In genomic region chr14:24185741-24186140, GRCh38 we compare ENCODE assay signal across 28 cellular contexts. TPM values are rescaled to one million over a fixed set of nuclear protein-coding genes. Genes with fewer than 3 reads are reported as not detected.
"Had no signal": no experiment of that assay in that cellular context is flagged by ENCODE, and none has a peak within 500 bp of the region (broad histone marks: within the 10 kb centered on the region; RNA-seq: fewer than 3 reads in every experiment).

No MANE protein-coding gene starts in this region.

- H3K9me3 Mint-ChIP-seq: naive thymus-derived CD8-positive, alpha-beta T cell; neural progenitor cell; stimulated activated naive B cell treated with anti-CD40 and anti-IgM and Interleukin-4, amounts not matched to agents 10 μg/mL and 1 μg/mL and 100 μg/mL, for 72 hours had no signal

- H3K27me3 Mint-ChIP-seq: stimulated activated naive B cell treated with anti-CD40 and anti-IgM and Interleukin-4, amounts not matched to agents 10 μg/mL and 1 μg/mL and 100 μg/mL, for 72 hours had no signal

- H3K36me3 ChIP-seq: neural progenitor cell, uterus had no signal

- H3K9ac ChIP-seq: neural progenitor cell had no signal

- FAIRE-seq: frontal cortex, islet of Langerhans, pancreas had no signal

- H2AFZ ChIP-seq: neural progenitor cell had no signal

- H3K27me3 ChIP-seq: dorsolateral prefrontal cortex, heart left ventricle, neural progenitor cell, pancreas, spleen, uterus had no signal

- H3K9me3 ChIP-seq: heart left ventricle, mucosa of descending colon, pancreas, psoas muscle, spleen, uterus had no signal

- H3K4me3 ChIP-seq: dorsolateral prefrontal cortex, heart left ventricle, mucosa of descending colon, neural progenitor cell, pancreas, psoas muscle, spleen, uterus had no signal

- DNase-seq: cortex of kidney; dorsolateral prefrontal cortex; effector CD8-positive, alpha-beta T cell; heart left ventricle; hippocampal formation; kidney glomerular epithelial cell; mammary epithelial cell; mucosa of descending colon; naive thymus-derived CD8-positive, alpha-beta T cell; occipital lobe; retina; spleen; stimulated activated CD4-positive, alpha-beta T cell treated with anti-CD3 and anti-CD28 coated beads, Interleukin-15, amount 100 ng/mL, for 24 hours; stimulated activated CD4-positive, alpha-beta T cell treated with anti-CD3 and anti-CD28 coated beads, Interleukin-1b, Interleukin-23, amount 100 ng/mL, for 48 hours; stimulated activated CD4-positive, alpha-beta T cell treated with anti-CD3 and anti-CD28 coated beads, Interleukin-4, amount 100 ng/mL, for 24 hours; stimulated activated naive B cell treated with anti-CD40 and anti-IgM and Interleukin-4, amounts not matched to agents 10 μg/mL and 1 μg/mL and 100 μg/mL, for 72 hours; trophoblast cell; uterus had no signal

- H3K4me1 ChIP-seq: uterus had no signal

- H3K4me2 ChIP-seq: neural progenitor cell had no signal

- H3K27ac ChIP-seq: dorsolateral prefrontal cortex, heart left ventricle, neural progenitor cell, pancreas, psoas muscle, spleen, uterus had no signal

- H3K4me3 Mint-ChIP-seq: stimulated activated naive B cell treated with anti-CD40 and anti-IgM and Interleukin-4, amounts not matched to agents 10 μg/mL and 1 μg/mL and 100 μg/mL, for 72 hours had no signal

- H3K27ac Mint-ChIP-seq: neural progenitor cell; stimulated activated naive B cell treated with anti-CD40 and anti-IgM and Interleukin-4, amounts not matched to agents 10 μg/mL and 1 μg/mL and 100 μg/mL, for 72 hours had no signal

- ATAC-seq: esophagus mucosa; heart left ventricle; mucosa of descending colon; naive thymus-derived CD8-positive, alpha-beta T cell; pancreas; psoas muscle; sciatic nerve; stimulated activated naive B cell treated with anti-CD40 and anti-IgM and Interleukin-4, amounts not matched to agents 10 μg/mL and 1 μg/mL and 100 μg/mL, for 72 hours had no signal

RNA-seq across cellular contexts. Expression of gene TSSK4, which starts 19.8 kb away (rescaled TPM):
- total RNA-seq: esophagus mucosa, frontal cortex, glomerular endothelial cell, lower leg skin, occipital lobe, psoas muscle, sciatic nerve had no signal
- polyA plus RNA-seq: fibroblast of lung, mammary epithelial cell, spleen had no signal
